1 cellular context compared by ENCODE assay signal in genomic region chr1:153357076-153357852, GRCh38.
TF ChIP-seq lines count a peak whose summit lies in the region.

No MANE protein-coding gene starts in this region.

TF ChIP-seq in H1, 55 proteins besides CTCF, POLR2A, EP300 and RAD21:
- no peak for TF ChIP-seq KDM4A (IDR thresholded peaks at IDR 0.05; ENCODE audit: low read depth, low read length, severe bottlenecking)
- TF ChIP-seq RBBP5 (IDR thresholded peaks at IDR 0.05; ENCODE audit: borderline replicate concordance, low read depth, low read length) = no peak
- no peak for TF ChIP-seq BRCA1 (IDR thresholded peaks at IDR 0.05; ENCODE audit: low read depth, low read length)
- TF ChIP-seq, protein P1, sequence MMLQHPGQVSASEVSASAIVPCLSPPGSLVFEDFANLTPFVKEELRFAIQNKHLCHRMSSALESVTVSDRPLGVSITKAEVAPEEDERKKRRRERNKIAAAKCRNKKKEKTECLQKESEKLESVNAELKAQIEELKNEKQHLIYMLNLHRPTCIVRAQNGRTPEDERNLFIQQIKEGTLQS (IDR thresholded peaks at IDR 0.05; ENCODE audit: insufficient read depth, low read depth, low read length) = no peak
- no peak for TF ChIP-seq NANOG (IDR thresholded peaks at IDR 0.05; ENCODE audit: insufficient read depth, low read depth, low read length, poor library complexity, severe bottlenecking)
- TF ChIP-seq TBP (IDR thresholded peaks at IDR 0.05; ENCODE audit: low read depth, low read length) = no peak
- TF ChIP-seq NRF1 (IDR thresholded peaks at IDR 0.05; ENCODE audit: low read depth, low read length) = no peak
- TF ChIP-seq CHD7 (IDR thresholded peaks at IDR 0.05; ENCODE audit: insufficient replicate concordance, low read length) = no peak
- no peak for TF ChIP-seq CHD2 (IDR thresholded peaks at IDR 0.05; ENCODE audit: low read length)
- TF ChIP-seq JUND (IDR thresholded peaks at IDR 0.05; ENCODE audit: low read length) = no peak
- no peak for TF ChIP-seq SIN3A (conservative IDR thresholded peaks at IDR 0.05 in 1 of 2, IDR thresholded peaks at IDR 0.05 in 1 of 2; ENCODE audit: low read depth in 1 of 2, low read length in 2 of 2)
- no peak for TF ChIP-seq RNF2 (IDR thresholded peaks at IDR 0.05; ENCODE audit: borderline replicate concordance, low read depth, low read length, missing control alignments, poor library complexity, severe bottlenecking)
